ENCODE assay signal across 8 cellular contexts in genomic region chr4:139740531-139741041, GRCh38.
DNase-seq lines count a peak whose midpoint lies in the region; ATAC-seq and TF ChIP-seq lines count a peak whose summit lies in the region.

No MANE protein-coding gene starts in this region.

- H3K9me3 ChIP-seq in right cardiac atrium (ENCODE audit: control insufficient read depth, low read length) (no peaks in the 10 kb centered on the region), skeletal muscle tissue (ENCODE audit: control insufficient read depth in 3 of 3, low read length in 3 of 3) (no peaks in the 10 kb centered on the region)

- TF ChIP-seq CTCF in GM10248 (IDR thresholded peaks at IDR 0.05; ENCODE audit: control extremely low read depth, extremely low read depth, low read depth, missing control alignments) = no peak

- peak overlapping the region; percentile 71 to 81 (median 79) for H3K9ac ChIP-seq in skeletal muscle tissue (ENCODE audit: low read depth in 1 of 3, low read length in 3 of 3)

- DNase-seq in Ammon's horn (ENCODE audit: low spot score) (peak; percentile 93), NCI-H1105 (lab: John Stamatoyannopoulos, UW) (peak; percentile 32), amniotic stem cell (lab: John Stamatoyannopoulos, UW) (peak; percentile 59), right cardiac atrium (peak; percentile 78 to 89 (median 83)), GM10248 (ENCODE audit: extremely low spot score) (no peak)
- DNase-seq in stimulated activated effector memory CD8-positive, alpha-beta T cell treated with anti-CD3 and anti-CD28 coated beads, Interleukin-12 subunit alpha, Interleukin-12 subunit beta, amount 100 ng/mL, for 72 hours (ENCODE audit: low spot score in 2 of 2) = no peak

- peak overlapping the region; percentile 69 for H3K27ac ChIP-seq in right cardiac atrium (ENCODE audit: low read length)
- peak overlapping the region; percentile 95 for H3K27ac ChIP-seq in skeletal muscle tissue (ENCODE audit: low read depth, low read length)

- ATAC-seq in right cardiac atrium (peak; percentile 96), GM18505 (IDR thresholded peaks at IDR 0.05; ENCODE audit: unreplicated experiment) (no peak)
- ATAC-seq in stimulated activated effector memory CD8-positive, alpha-beta T cell treated with anti-CD3 and anti-CD28 coated beads, Interleukin-12 subunit alpha, Interleukin-12 subunit beta, amount 100 ng/mL, for 72 hours = no peak

- H3K4me1 Mint-ChIP-seq in stimulated activated effector memory CD8-positive, alpha-beta T cell treated with anti-CD3 and anti-CD28 coated beads, Interleukin-12 subunit alpha, Interleukin-12 subunit beta, amount 100 ng/mL, for 72 hours = no peaks in the 10 kb centered on the region

- H3K4me1 ChIP-seq in right cardiac atrium (ENCODE audit: control insufficient read depth, insufficient read depth, low read length) (peaks cover 9% of the 10 kb centered on the region), skeletal muscle tissue (ENCODE audit: control insufficient read depth in 3 of 3, insufficient read depth in 3 of 3, low read length in 3 of 3) (peaks cover 21 to 37% (median 21%) of the 10 kb centered on the region in 3 donors)

- no peak for TF ChIP-seq POLR2A in GM18505 (IDR thresholded peaks at IDR 0.05; ENCODE audit: borderline replicate concordance, extremely low read depth, insufficient read depth, insufficient read length)

- H3K27ac Mint-ChIP-seq in stimulated activated effector memory CD8-positive, alpha-beta T cell treated with anti-CD3 and anti-CD28 coated beads, Interleukin-12 subunit alpha, Interleukin-12 subunit beta, amount 100 ng/mL, for 72 hours = no peak overlapping the region

- intact Hi-C loops in right cardiac atrium (cut with DNase I) = loop anchor here in 1 of 4 donors (10.0 kb wide), 1 partner anchor 84 kb away; no protein-coding TSS in a partner anchor

- no peaks in the 10 kb centered on the region for H3K36me3 ChIP-seq in skeletal muscle tissue (ENCODE audit: control insufficient read depth in 3 of 3, insufficient read depth in 3 of 3, low read length in 3 of 3)

- WGBS in right cardiac atrium = 7% methylated on average over 10 of the region's 10 CpGs

- no peaks in the 10 kb centered on the region for H3K9me3 Mint-ChIP-seq in stimulated activated effector memory CD8-positive, alpha-beta T cell treated with anti-CD3 and anti-CD28 coated beads, Interleukin-12 subunit alpha, Interleukin-12 subunit beta, amount 100 ng/mL, for 72 hours

- POLR2A ChIA-PET in GM10248 (lab: Yijun Ruan, JAX) = no interaction called here

- H3K36me3 Mint-ChIP-seq in stimulated activated effector memory CD8-positive, alpha-beta T cell treated with anti-CD3 and anti-CD28 coated beads, Interleukin-12 subunit alpha, Interleukin-12 subunit beta, amount 100 ng/mL, for 72 hours = no peaks in the 10 kb centered on the region

- CTCF ChIA-PET in GM10248 (lab: Yijun Ruan, JAX) = interaction anchor here (1.0 to 1.9 kb wide), 3 partner anchors 10 to 137 kb away, joined by 3 to 4 read pairs (median 4); no protein-coding TSS in a partner anchor

- no peak overlapping the region for H3K4me3 Mint-ChIP-seq in stimulated activated effector memory CD8-positive, alpha-beta T cell treated with anti-CD3 and anti-CD28 coated beads, Interleukin-12 subunit alpha, Interleukin-12 subunit beta, amount 100 ng/mL, for 72 hours

- H3K27me3 ChIP-seq in right cardiac atrium (ENCODE audit: control insufficient read depth, insufficient read depth) (no peaks in the 10 kb centered on the region), skeletal muscle tissue (ENCODE audit: control insufficient read depth in 3 of 3, insufficient read depth in 3 of 3, low read length in 3 of 3) (no peaks in the 10 kb centered on the region)

- H3K4me3 ChIP-seq in right cardiac atrium (ENCODE audit: low read length) (no peak overlapping the region), skeletal muscle tissue (ENCODE audit: low read length in 3 of 3) (peak overlapping the region; percentile 42 to 70 (median 55))

Comparison
In these comparisons a context has a peak if more than half of its experiments do, and no peak if none do; other contexts are left out.
1. DNase-seq: peak in Ammon's horn (single experiment), NCI-H1105 (single experiment), amniotic stem cell (single experiment) and right cardiac atrium (3 of 3); none in stimulated activated effector memory CD8-positive, alpha-beta T cell treated with anti-CD3 and anti-CD28 coated beads, Interleukin-12 subunit alpha, Interleukin-12 subunit beta, amount 100 ng/mL, for 72 hours (0 of 2) and GM10248 (single experiment).
2. ATAC-seq: peak in right cardiac atrium (2 of 2); none in GM18505 (single experiment) and stimulated activated effector memory CD8-positive, alpha-beta T cell treated with anti-CD3 and anti-CD28 coated beads, Interleukin-12 subunit alpha, Interleukin-12 subunit beta, amount 100 ng/mL, for 72 hours (single experiment).